Comparison of ENCODE assay signal across 20 cellular contexts in the genomic region with DNA sequence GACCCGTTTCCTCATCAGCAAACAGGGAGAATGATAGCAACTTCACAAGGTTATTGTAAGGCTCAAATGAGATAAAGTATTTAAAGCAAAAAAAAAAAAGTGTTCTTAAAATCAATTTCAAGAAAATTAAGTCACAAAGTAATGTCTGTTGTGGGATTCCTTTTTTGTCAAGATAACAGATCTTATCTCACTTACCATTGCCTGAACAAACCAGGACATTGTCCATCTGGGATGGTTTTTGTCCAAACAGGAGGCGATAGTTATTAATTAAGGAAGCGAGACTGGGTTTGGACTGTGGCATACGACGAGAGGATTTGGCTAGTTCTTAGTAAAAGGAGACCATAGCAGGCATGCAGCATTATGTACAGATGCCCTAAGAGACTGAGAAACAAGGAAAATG.
DNase-seq lines count a peak whose midpoint lies in the region; ATAC-seq and TF ChIP-seq lines count a peak whose summit lies in the region.
"Had no signal": no experiment of that assay in that cellular context is flagged by ENCODE, and none has a peak within 500 bp of the region (broad histone marks: within the 10 kb centered on the region; RNA-seq: fewer than 3 reads in every experiment).

No MANE protein-coding gene starts in this region.

- no peak for ATAC-seq in GM19324 (IDR thresholded peaks at IDR 0.05; ENCODE audit: low FRiP score, unreplicated experiment)

- peak overlapping the region; percentile 22 for H3K27ac Mint-ChIP-seq in endodermal cell
- H3K27ac Mint-ChIP-seq: CD14-positive monocyte; CD4-positive, alpha-beta memory T cell; CD4-positive, CD25-positive, alpha-beta regulatory T cell had no signal

- H2AFZ ChIP-seq in SK-N-SH (ENCODE audit: low read depth) (no peak overlapping the region), trophoblast cell (ENCODE audit: insufficient read depth, low read length, poor library complexity) (no peak overlapping the region)

- peaks cover 9% of the 10 kb centered on the region for H3K9me3 Mint-ChIP-seq in endodermal cell

- no peak overlapping the region for H4K91ac ChIP-seq in trophoblast cell (ENCODE audit: low read depth, low read length)

- no peaks in the 10 kb centered on the region for H3K9me2 ChIP-seq in SK-N-SH

- H3K27ac ChIP-seq in SK-N-SH (ENCODE audit: low read depth in 2 of 2, low read length in 1 of 2) (no peak overlapping the region), endodermal cell (ENCODE audit: low read depth, low read length) (no peak overlapping the region), trophoblast cell (ENCODE audit: low read depth, low read length) (no peak overlapping the region)
- H3K27ac ChIP-seq: BLaER1 had no signal

- H2AK5ac ChIP-seq in trophoblast cell (ENCODE audit: low read length) = no peak overlapping the region

- no peak overlapping the region for H2BK12ac ChIP-seq in trophoblast cell (ENCODE audit: low read length)

- POLR2A ChIA-PET in SK-N-SH (lab: Yijun Ruan, JAX) = no interaction called here

- H3K79me2 ChIP-seq in SK-N-SH (ENCODE audit: insufficient read depth) = no peaks in the 10 kb centered on the region
- no peaks in the 10 kb centered on the region for H3K79me2 ChIP-seq in trophoblast cell (ENCODE audit: control insufficient read depth, insufficient read depth, low read length, poor library complexity)

- no peak overlapping the region for H2BK120ac ChIP-seq in trophoblast cell (ENCODE audit: insufficient read depth, low read length, poor library complexity)

- TF ChIP-seq RAD21 in SK-N-SH (IDR thresholded peaks at IDR 0.05; ENCODE audit: low read length) = no peak

- no peak for TF ChIP-seq CTCF in SK-N-SH (IDR thresholded peaks at IDR 0.05)
- no peak for TF ChIP-seq CTCF in endodermal cell (conservative IDR thresholded peaks at IDR 0.05)

- no peak overlapping the region for H3K4me3 Mint-ChIP-seq in endodermal cell
- H3K4me3 Mint-ChIP-seq: CD14-positive monocyte; CD4-positive, alpha-beta memory T cell; CD4-positive, CD25-positive, alpha-beta regulatory T cell; CD8-positive, alpha-beta memory T cell had no signal

- H3K9me3 ChIP-seq in SK-N-SH (no peaks in the 10 kb centered on the region), endodermal cell (ENCODE audit: control insufficient read depth, low read length) (peaks cover 3% of the 10 kb centered on the region), trophoblast cell (ENCODE audit: insufficient read depth, low read depth, low read length) (no peaks in the 10 kb centered on the region)
- H3K9me3 ChIP-seq: BE2C had no signal

- H3K4me1 ChIP-seq in SK-N-SH (ENCODE audit: control insufficient read depth in 1 of 2, insufficient read depth in 2 of 2, low read depth in 1 of 2, low read length in 1 of 2) = peaks cover 0 to 11% of the 10 kb centered on the region in 2 experiments; a peak in 2 of 4 replicates
- no peaks in the 10 kb centered on the region for H3K4me1 ChIP-seq in endodermal cell (ENCODE audit: control insufficient read depth, insufficient read depth, low read length)
- H3K4me1 ChIP-seq in trophoblast cell (ENCODE audit: control insufficient read depth in 1 of 2, insufficient read depth in 2 of 2, low read length in 2 of 2) = peaks cover 0 to 1% of the 10 kb centered on the region in 2 experiments
- H3K4me1 ChIP-seq: BLaER1 had no signal

- H3K79me1 ChIP-seq in trophoblast cell (ENCODE audit: low read length) = no peaks in the 10 kb centered on the region

- H3K27me3 ChIP-seq in SK-N-SH (ENCODE audit: insufficient read depth) (no peaks in the 10 kb centered on the region), endodermal cell (ENCODE audit: control insufficient read depth, insufficient read depth, low read length, poor library complexity, severe bottlenecking) (no peaks in the 10 kb centered on the region), trophoblast cell (ENCODE audit: insufficient read depth, low read length) (no peaks in the 10 kb centered on the region)
- H3K27me3 ChIP-seq: BE2C, BLaER1 had no signal

- H3K18ac ChIP-seq in trophoblast cell (ENCODE audit: low read length) = no peak overlapping the region

- H3K14ac ChIP-seq in trophoblast cell (ENCODE audit: low read length) = no peak overlapping the region

- no peak overlapping the region for H3K9ac ChIP-seq in SK-N-SH
- H3K9ac ChIP-seq in endodermal cell (ENCODE audit: extremely low read depth, low read length, poor library complexity, severe bottlenecking) = no peak overlapping the region
- H3K9ac ChIP-seq in trophoblast cell (ENCODE audit: low read length) = peak overlapping the region; percentile 61
- H3K9ac ChIP-seq: BLaER1 had no signal

- H3K4me2 ChIP-seq in SK-N-SH (no peak overlapping the region), trophoblast cell (ENCODE audit: low read length) (no peak overlapping the region)
- H3K4me2 ChIP-seq: BLaER1 had no signal

- peak in 1 of 2 experiments; percentile 57; a peak in 1 of 4 replicates for TF ChIP-seq EP300 in SK-N-SH (IDR thresholded peaks at IDR 0.05; ENCODE audit: borderline replicate concordance in 1 of 2, low read depth in 1 of 2, low read length in 1 of 2)

- H3K4me3 ChIP-seq in SK-N-SH (ENCODE audit: low read depth in 2 of 2, low read length in 1 of 2) = no peak overlapping the region
- H3K4me3 ChIP-seq in endodermal cell (ENCODE audit: low read length) = no peak overlapping the region
- no peak overlapping the region for H3K4me3 ChIP-seq in trophoblast cell (ENCODE audit: low read depth, low read length)
- H3K4me3 ChIP-seq: BLaER1 had no signal

- H3K23ac ChIP-seq in trophoblast cell (ENCODE audit: low read length) = no peak overlapping the region

- no peak overlapping the region for H4K12ac ChIP-seq in trophoblast cell (ENCODE audit: low read depth, low read length)

- DNase-seq in SK-N-SH = peak; percentile 26
- no peak for DNase-seq in endodermal cell
- no peak for DNase-seq in trophoblast cell
- no peak for DNase-seq in DMS53 (lab: John Stamatoyannopoulos, UW)
- no peak for DNase-seq in activated CD4-positive, alpha-beta T cell treated with anti-CD3 and anti-CD28 coated beads, Interleukin-2, amount 50 U/mL, for 4 hours
- DNase-seq: 8988T; ACHN; BE2C; C1 segment of cervical spinal cord; CD4-positive, alpha-beta memory T cell; CD4-positive, CD25-positive, alpha-beta regulatory T cell; CD8-positive, alpha-beta memory T cell; COR-L47; DMS 273 treated with DMSO at 0.1 percent for 48 hours; DMS153; DMS79 treated with DMSO at 0.1 percent for 48 hours; GF-D8 had no signal

- WGBS in SK-N-SH (ENCODE audit: low lambda C conversion rate) = 79% methylated on average over 5 of the region's 5 CpGs
- WGBS in endodermal cell (ENCODE audit: insufficient coverage in 1 of 2, insufficient read length in 1 of 2), 2 experiments = 93 to 97% methylated on average over 4 to 5 of the region's 5 CpGs
- no CpG with 5 or more reads among the region's 5 CpGs for WGBS in trophoblast cell (ENCODE audit: extremely low coverage, insufficient coverage, insufficient read length)

- H3K4me1 Mint-ChIP-seq in endodermal cell = no peaks in the 10 kb centered on the region
- H3K4me1 Mint-ChIP-seq: CD14-positive monocyte; CD4-positive, alpha-beta memory T cell; CD8-positive, alpha-beta memory T cell had no signal

- CTCF ChIA-PET in SK-N-SH (lab: Yijun Ruan, JAX) = no interaction called here

- peaks cover 1% of the 10 kb centered on the region for H3K36me3 Mint-ChIP-seq in endodermal cell (ENCODE audit: low read depth)
- H3K36me3 Mint-ChIP-seq: CD14-positive monocyte had no signal

- H4K20me1 ChIP-seq in SK-N-SH (ENCODE audit: insufficient read depth) = no peaks in the 10 kb centered on the region
- H4K20me1 ChIP-seq: BLaER1 had no signal

- H3F3A ChIP-seq in SK-N-SH (replicated peaks; ENCODE audit: insufficient read depth) = no peaks in the 10 kb centered on the region

- no peak overlapping the region for H3K4ac ChIP-seq in trophoblast cell (ENCODE audit: low read depth, low read length)

- H3K27me3 Mint-ChIP-seq in endodermal cell (ENCODE audit: insufficient read depth) = no peaks in the 10 kb centered on the region
- H3K27me3 Mint-ChIP-seq: CD4-positive, alpha-beta memory T cell; CD4-positive, CD25-positive, alpha-beta regulatory T cell; CD8-positive, alpha-beta memory T cell had no signal

- H3K36me3 ChIP-seq in SK-N-SH (replicated peaks in 1 of 2; ENCODE audit: control insufficient read depth in 1 of 2, insufficient read depth in 2 of 2, low read length in 1 of 2) = no peaks in the 10 kb centered on the region
- no peaks in the 10 kb centered on the region for H3K36me3 ChIP-seq in endodermal cell (ENCODE audit: control insufficient read depth, insufficient read depth, low read length)
- H3K36me3 ChIP-seq in trophoblast cell (ENCODE audit: control insufficient read depth in 1 of 2, insufficient read depth in 2 of 2, low read length in 2 of 2) = peaks cover 0 to 1% of the 10 kb centered on the region in 2 experiments
- H3K36me3 ChIP-seq: BE2C, BLaER1 had no signal

- H4K8ac ChIP-seq in trophoblast cell (ENCODE audit: low read depth, low read length) = no peak overlapping the region

- no peak overlapping the region for H2BK5ac ChIP-seq in trophoblast cell (ENCODE audit: low read depth, low read length, poor library complexity)

TF ChIP-seq in SK-N-SH, 30 proteins besides CTCF, POLR2A, EP300 and RAD21 (continues in another document):
- TF ChIP-seq REST (IDR thresholded peaks at IDR 0.05; ENCODE audit: low read depth, low read length) (no peak), NRF1 (IDR thresholded peaks at IDR 0.05; ENCODE audit: low read depth, low read length) (no peak), ELF1 (IDR thresholded peaks at IDR 0.05) (no peak), GATA2 (CRISPR knock-in tag; IDR thresholded peaks at IDR 0.05) (no peak; the same call in 1 of the 2 replicates)
